In the genomic region with DNA sequence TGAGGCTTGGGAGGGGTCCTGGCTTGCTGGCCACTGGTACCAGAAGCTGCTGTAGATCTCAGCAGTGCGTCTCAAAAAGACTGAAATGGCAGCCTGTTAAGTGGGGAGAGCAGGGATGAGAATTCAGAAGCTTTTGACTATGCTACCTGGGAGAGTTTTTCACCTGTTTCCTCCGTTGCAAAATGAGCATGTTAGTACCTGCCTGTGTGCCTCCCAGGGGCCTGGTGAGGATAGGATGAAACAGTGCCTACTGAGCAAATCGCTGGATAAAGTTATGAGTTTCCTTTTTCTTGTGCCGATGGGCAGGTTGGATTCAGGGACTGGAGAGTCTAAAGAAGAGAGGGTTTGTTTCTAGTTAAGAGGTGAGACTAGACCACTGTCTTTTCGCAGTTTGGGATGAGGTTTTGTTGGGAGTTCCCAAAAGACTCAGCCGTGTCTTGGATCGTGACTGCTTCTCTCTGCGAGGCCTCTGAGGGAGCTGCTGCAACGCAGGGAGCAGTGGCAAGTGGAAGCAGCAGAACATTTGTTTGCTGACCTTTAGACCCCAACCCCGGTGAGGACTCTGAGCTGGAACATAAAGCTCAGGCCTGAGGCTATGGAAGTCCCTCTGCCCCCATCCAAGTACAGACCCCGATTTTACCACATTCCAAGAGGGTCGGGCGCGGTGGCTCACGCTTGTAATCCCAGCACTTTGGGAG, we compare ENCODE assay signal across 8 cellular contexts. TPM values are rescaled to one million over a fixed set of nuclear protein-coding genes. Genes with fewer than 3 reads are reported as not detected.
DNase-seq lines count a peak whose midpoint lies in the region; TF ChIP-seq lines count a peak whose summit lies in the region.

No MANE protein-coding gene starts in this region.

- H3K9me3 ChIP-seq in CD4-positive, alpha-beta memory T cell (ENCODE audit: control insufficient read depth in 1 of 2, low read length in 2 of 2): no peaks in the 10 kb centered on the region
- H3K9me3 ChIP-seq in MM.1S (replicated peaks; ENCODE audit: insufficient read depth, low read length): no peaks in the 10 kb centered on the region
- no peaks in the 10 kb centered on the region for H3K9me3 ChIP-seq in neural cell (ENCODE audit: low read length)

- H3K9me3 Mint-ChIP-seq in CD4-positive, alpha-beta memory T cell: peaks cover 0 to 6% (median 0%) of the 10 kb centered on the region in 8 donors
- H3K9me3 Mint-ChIP-seq in chondrocyte (ENCODE audit: low read depth): peaks cover 5% of the 10 kb centered on the region

- H3K27me3 ChIP-seq in CD4-positive, alpha-beta memory T cell (ENCODE audit: insufficient read depth, low read length): no peaks in the 10 kb centered on the region
- no peaks in the 10 kb centered on the region for H3K27me3 ChIP-seq in MM.1S (replicated peaks; ENCODE audit: insufficient read depth, low read length)
- H3K27me3 ChIP-seq in neural cell (ENCODE audit: insufficient read depth, low read depth, low read length): peaks cover 2% of the 10 kb centered on the region

- H3K36me3 Mint-ChIP-seq in CD4-positive, alpha-beta memory T cell: no peaks in the 10 kb centered on the region
- H3K36me3 Mint-ChIP-seq in chondrocyte (ENCODE audit: low read depth): no peaks in the 10 kb centered on the region

- POLR2A ChIA-PET in CD4-positive, alpha-beta memory T cell (lab: Charles Lee; ENCODE audit: partially characterized antibody): interaction anchor here (1.2 to 2.1 kb wide), 2 partner anchors 23 to 192 kb away, joined by 3 to 6 read pairs; no protein-coding TSS in a partner anchor

- intact Hi-C loops in CD4-positive, alpha-beta memory T cell (cut with micrococcal nuclease): loop anchor here (2.0 kb wide), 1 partner anchor 69 kb away; no protein-coding TSS in a partner anchor

- H3K4me1 Mint-ChIP-seq in CD4-positive, alpha-beta memory T cell: peaks cover 5 to 14% (median 9%) of the 10 kb centered on the region in 4 donors
- H3K4me1 Mint-ChIP-seq in chondrocyte (ENCODE audit: low read depth): peaks cover 10% of the 10 kb centered on the region

- H2AFZ ChIP-seq in MM.1S (ENCODE audit: low read length) (no peak overlapping the region), neural cell (ENCODE audit: low read depth, low read length) (no peak overlapping the region)

- H3K9ac ChIP-seq in MM.1S (ENCODE audit: low read length): peak overlapping the region; percentile 39; the same call in 1 of the 2 replicates
- peak overlapping the region; percentile 72 for H3K9ac ChIP-seq in neural cell (ENCODE audit: low read length)

- H3K79me2 ChIP-seq in MM.1S (ENCODE audit: low read length) (peaks cover 50% of the 10 kb centered on the region), neural cell (replicated peaks; ENCODE audit: insufficient read depth, low read length) (peaks cover 10% of the 10 kb centered on the region)

- TF ChIP-seq EP300 in neural cell (conservative IDR thresholded peaks at IDR 0.05; ENCODE audit: poor library complexity, severe bottlenecking): no peak

- H3K36me3 ChIP-seq in CD4-positive, alpha-beta memory T cell (ENCODE audit: insufficient read depth, low read length): no peaks in the 10 kb centered on the region
- H3K36me3 ChIP-seq in MM.1S (replicated peaks; ENCODE audit: insufficient read depth, low read length) (no peaks in the 10 kb centered on the region), neural cell (ENCODE audit: insufficient read depth, low read length) (no peaks in the 10 kb centered on the region)

- peak overlapping the region in 5 of 7 donors; percentile 27 to 80 (median 75) for H3K27ac Mint-ChIP-seq in CD4-positive, alpha-beta memory T cell
- no peak overlapping the region for H3K27ac Mint-ChIP-seq in chondrocyte (ENCODE audit: unreplicated experiment)

- no peak for DNase-seq in CD4-positive, alpha-beta memory T cell
- DNase-seq in MM.1S (no peak), chondrocyte (ENCODE audit: low spot score) (no peak), LoVo (ENCODE audit: low spot score) (no peak), OCI-M2 (lab: John Stamatoyannopoulos, UW; ENCODE audit: unreplicated experiment) (no peak)
- DNase-seq in stimulated activated CD4-positive, alpha-beta T cell treated with anti-CD3 and anti-CD28 coated beads, Interleukin-2, amount 100 ng/mL, for 24 hours: no peak
- no peak for DNase-seq in activated CD4-positive, alpha-beta T cell treated with anti-CD3 and anti-CD28 coated beads for 4 hours

- no peaks in the 10 kb centered on the region; the same call in 1 of the 2 replicates for H3F3A ChIP-seq in MM.1S (ENCODE audit: insufficient read depth, low read length)
- no peaks in the 10 kb centered on the region for H3F3A ChIP-seq in neural cell (ENCODE audit: insufficient read depth, low read length, poor library complexity, severe bottlenecking)

- TF ChIP-seq RAD21 in neural cell (conservative IDR thresholded peaks at IDR 0.05): no peak

- H3K4me3 ChIP-seq in CD4-positive, alpha-beta memory T cell (ENCODE audit: low read length in 2 of 2): no peak overlapping the region
- H3K4me3 ChIP-seq in MM.1S (ENCODE audit: low read length) (peak overlapping the region; percentile 66), neural cell (ENCODE audit: low read length) (peak overlapping the region; percentile 86)

- CTCF ChIA-PET in CD4-positive, alpha-beta memory T cell (lab: Charles Lee; ENCODE audit: partially characterized antibody): no interaction called here

- no peak overlapping the region for H3K27ac ChIP-seq in CD4-positive, alpha-beta memory T cell (ENCODE audit: low read depth, low read length)
- H3K27ac ChIP-seq in MM.1S (ENCODE audit: low read length): no peak overlapping the region
- H3K27ac ChIP-seq in neural cell (ENCODE audit: low read length): no peak overlapping the region

- peaks cover 2% of the 10 kb centered on the region in 2 donors for H3K27me3 Mint-ChIP-seq in CD4-positive, alpha-beta memory T cell
- peaks cover 8% of the 10 kb centered on the region for H3K27me3 Mint-ChIP-seq in chondrocyte (ENCODE audit: low read depth)

- H3K9me2 ChIP-seq in MM.1S (replicated peaks; ENCODE audit: insufficient read depth, low read length) (no peaks in the 10 kb centered on the region), neural cell (ENCODE audit: insufficient read depth, low read length) (no peaks in the 10 kb centered on the region)

- H3K4me3 Mint-ChIP-seq in CD4-positive, alpha-beta memory T cell: peak overlapping the region; percentile 71 to 86 (median 82)
- peak overlapping the region; percentile 50 for H3K4me3 Mint-ChIP-seq in chondrocyte (ENCODE audit: unreplicated experiment)

- H3K4me2 ChIP-seq in MM.1S (ENCODE audit: low read depth, low read length): peak overlapping the region; percentile 66
- H3K4me2 ChIP-seq in neural cell (ENCODE audit: low read length): peak overlapping the region; percentile 86

- peaks cover 5% of the 10 kb centered on the region for H3K4me1 ChIP-seq in CD4-positive, alpha-beta memory T cell (ENCODE audit: insufficient read depth, low read length)
- H3K4me1 ChIP-seq in MM.1S (ENCODE audit: low read length): peaks cover 8% of the 10 kb centered on the region; the same call in 1 of the 2 replicates

- no peaks in the 10 kb centered on the region for H4K20me1 ChIP-seq in MM.1S (ENCODE audit: insufficient read depth, low read length)
- H4K20me1 ChIP-seq in neural cell (ENCODE audit: insufficient read depth): no peaks in the 10 kb centered on the region

- TF ChIP-seq CTCF in MM.1S (IDR thresholded peaks at IDR 0.05; ENCODE audit: low read length) (no peak), chondrocyte (IDR thresholded peaks at IDR 0.05) (no peak), neural cell (IDR thresholded peaks at IDR 0.05; ENCODE audit: poor library complexity, severe bottlenecking) (no peak)

TF ChIP-seq in neural cell, 6 proteins besides CTCF, POLR2A, EP300 and RAD21:
- TF ChIP-seq, protein P1, sequence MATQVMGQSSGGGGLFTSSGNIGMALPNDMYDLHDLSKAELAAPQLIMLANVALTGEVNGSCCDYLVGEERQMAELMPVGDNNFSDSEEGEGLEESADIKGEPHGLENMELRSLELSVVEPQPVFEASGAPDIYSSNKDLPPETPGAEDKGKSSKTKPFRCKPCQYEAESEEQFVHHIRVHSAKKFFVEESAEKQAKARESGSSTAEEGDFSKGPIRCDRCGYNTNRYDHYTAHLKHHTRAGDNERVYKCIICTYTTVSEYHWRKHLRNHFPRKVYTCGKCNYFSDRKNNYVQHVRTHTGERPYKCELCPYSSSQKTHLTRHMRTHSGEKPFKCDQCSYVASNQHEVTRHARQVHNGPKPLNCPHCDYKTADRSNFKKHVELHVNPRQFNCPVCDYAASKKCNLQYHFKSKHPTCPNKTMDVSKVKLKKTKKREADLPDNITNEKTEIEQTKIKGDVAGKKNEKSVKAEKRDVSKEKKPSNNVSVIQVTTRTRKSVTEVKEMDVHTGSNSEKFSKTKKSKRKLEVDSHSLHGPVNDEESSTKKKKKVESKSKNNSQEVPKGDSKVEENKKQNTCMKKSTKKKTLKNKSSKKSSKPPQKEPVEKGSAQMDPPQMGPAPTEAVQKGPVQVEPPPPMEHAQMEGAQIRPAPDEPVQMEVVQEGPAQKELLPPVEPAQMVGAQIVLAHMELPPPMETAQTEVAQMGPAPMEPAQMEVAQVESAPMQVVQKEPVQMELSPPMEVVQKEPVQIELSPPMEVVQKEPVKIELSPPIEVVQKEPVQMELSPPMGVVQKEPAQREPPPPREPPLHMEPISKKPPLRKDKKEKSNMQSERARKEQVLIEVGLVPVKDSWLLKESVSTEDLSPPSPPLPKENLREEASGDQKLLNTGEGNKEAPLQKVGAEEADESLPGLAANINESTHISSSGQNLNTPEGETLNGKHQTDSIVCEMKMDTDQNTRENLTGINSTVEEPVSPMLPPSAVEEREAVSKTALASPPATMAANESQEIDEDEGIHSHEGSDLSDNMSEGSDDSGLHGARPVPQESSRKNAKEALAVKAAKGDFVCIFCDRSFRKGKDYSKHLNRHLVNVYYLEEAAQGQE (IDR thresholded peaks at IDR 0.05; ENCODE audit: borderline replicate concordance): no peak
- TF ChIP-seq TAF1 (IDR thresholded peaks at IDR 0.05; ENCODE audit: low read depth): no peak
- no peak for TF ChIP-seq SMC3 (conservative IDR thresholded peaks at IDR 0.05; ENCODE audit: poor library complexity)
- TF ChIP-seq MXI1 (conservative IDR thresholded peaks at IDR 0.05; ENCODE audit: poor library complexity, severe bottlenecking): no peak
- TF ChIP-seq EZH2 (IDR thresholded peaks at IDR 0.05; ENCODE audit: borderline replicate concordance, insufficient read depth, low read length, poor library complexity, severe bottlenecking): no peak
- no peak for TF ChIP-seq POLR2AphosphoS5 (IDR thresholded peaks at IDR 0.05)

RNA-seq across cellular contexts. Expression of a gene that starts 1.4 kb away (rescaled TPM):
- total RNA-seq in CD4-positive, alpha-beta memory T cell: 10 to 100 TPM in 1 of 2 experiments, 1 to 10 TPM in 1; 9.8 to 10.3 TPM
- polyA plus RNA-seq in CD4-positive, alpha-beta memory T cell: 1 to 10 TPM in 1 of 2 donors, under 1 TPM in 1; 0.84 to 1.9 TPM
- 6.8 to 9.0 TPM (median 8.1 TPM) in 3 replicates for total RNA-seq in chondrocyte
- 37.1 and 38.9 TPM in 2 replicates for polyA plus RNA-seq in neural cell
- 77.2 and 79.9 TPM in 2 replicates for polyA minus RNA-seq in neural cell

RNA-seq across cellular contexts. Expression of a gene that starts 55.6 kb away (rescaled TPM):
- 10 to 100 TPM in 1 of 2 experiments, 1 to 10 TPM in 1; 9.4 to 10.1 TPM for total RNA-seq in CD4-positive, alpha-beta memory T cell
- under 1 TPM; 0.35 to 0.99 TPM for polyA plus RNA-seq in CD4-positive, alpha-beta memory T cell
- total RNA-seq in chondrocyte: 13.3 to 16.2 TPM (median 14.5 TPM) in 3 replicates
- polyA plus RNA-seq in neural cell: 19.5 and 21.8 TPM in 2 replicates
- 47.2 and 52.7 TPM in 2 replicates for polyA minus RNA-seq in neural cell

Comparison
In these comparisons a context has a peak if more than half of its experiments do, and no peak if none do; other contexts are left out.
1. H3K4me3 ChIP-seq: peak in MM.1S (single experiment) and neural cell (single experiment); none in CD4-positive, alpha-beta memory T cell (0 of 2).